Comparison of ENCODE assay signal across 8 cellular contexts in genomic region chr19:12956446-12957388, GRCh38. TPM values are rescaled to one million over a fixed set of nuclear protein-coding genes. Genes with fewer than 3 reads are reported as not detected.
DNase-seq lines count a peak whose midpoint lies in the region; ATAC-seq and TF ChIP-seq lines count a peak whose summit lies in the region.

GADD45GIP1 (minus strand) TSS chr19:12957223; CDS start chr19:12957212, 11 bp downstream.

- peaks cover 29% of the 10 kb centered on the region for H3K4me1 Mint-ChIP-seq in CD8-positive, alpha-beta T cell (ENCODE audit: low read depth)

- POLR2A ChIA-PET in CD8-positive, alpha-beta T cell (lab: Charles Lee) = interaction anchor here (0.9 to 1.4 kb wide), 4 partner anchors 9 to 66 kb away, joined by 4 to 7 read pairs (median 5); partner anchors contain the start of gene GCDH

- peaks cover 7% of the 10 kb centered on the region for H3K36me3 ChIP-seq in CD8-positive, alpha-beta T cell (ENCODE audit: insufficient read depth, low read length)
- H3K36me3 ChIP-seq in parathyroid adenoma (ENCODE audit: control insufficient read depth, insufficient read depth, low read length) = no peaks in the 10 kb centered on the region
- peaks cover 0 to 42% (median 5%) of the 10 kb centered on the region in 3 donors for H3K36me3 ChIP-seq in tibial nerve

- peak within 1 kb of the TSS; percentile 93 for H2AFZ ChIP-seq in parathyroid adenoma

- no peaks in the 10 kb centered on the region for H3K27me3 ChIP-seq in CD8-positive, alpha-beta T cell (ENCODE audit: insufficient read depth, low read length)
- H3K27me3 ChIP-seq in parathyroid adenoma (ENCODE audit: control insufficient read depth, insufficient read depth, low read length) = no peaks in the 10 kb centered on the region
- H3K27me3 ChIP-seq in tibial nerve = no peaks in the 10 kb centered on the region

- 6 to 14% methylated on average over 33 to 63 of the region's 84 CpGs for WGBS in tibial nerve, 2 donors

- TF ChIP-seq POLR2A in tibial nerve (IDR thresholded peaks at IDR 0.05) = peak in 1 of 2 donors; percentile 53

- H3K9me3 Mint-ChIP-seq in CD8-positive, alpha-beta T cell = no peaks in the 10 kb centered on the region

- peak within 1 kb of the TSS; percentile 83 for H3K4me3 Mint-ChIP-seq in CD8-positive, alpha-beta T cell

- H3K4me2 ChIP-seq in parathyroid adenoma (ENCODE audit: low read length) = peak within 1 kb of the TSS; percentile 61

- TF ChIP-seq EP300 in tibial nerve (IDR thresholded peaks at IDR 0.05) = peak in 1 of 2 donors; percentile 53

- H3K9ac ChIP-seq in parathyroid adenoma = peak within 1 kb of the TSS; percentile 40

- peak within 1 kb of the TSS; percentile 91 for H3K27ac Mint-ChIP-seq in CD8-positive, alpha-beta T cell

- H3K79me2 ChIP-seq in parathyroid adenoma = no peaks in the 10 kb centered on the region

- intact Hi-C loops in CD8-positive, alpha-beta T cell (cut with DNase I, micrococcal nuclease) = loop anchor here in 1 of 2 experiments (1.0 to 2.0 kb wide), 4 partner anchors 9 to 150 kb away; partner anchors contain the start of genes CALR, RAD23A and RNASEH2A
- intact Hi-C loops in Right ventricle myocardium superior (cut with DNase I) = no loop called here

- peaks cover 13% of the 10 kb centered on the region for H3K4me1 ChIP-seq in CD8-positive, alpha-beta T cell (ENCODE audit: insufficient read depth, low read length)
- H3K4me1 ChIP-seq in parathyroid adenoma (peaks cover 8% of the 10 kb centered on the region), tibial nerve (peaks cover 0 to 52% (median 18%) of the 10 kb centered on the region in 4 donors)

- H3K27ac ChIP-seq in CD8-positive, alpha-beta T cell (ENCODE audit: low read depth, low read length) = peak within 1 kb of the TSS; percentile 78
- H3K27ac ChIP-seq in parathyroid adenoma = peak within 1 kb of the TSS; percentile 71
- peak within 1 kb of the TSS; percentile 76 to 91 (median 88) for H3K27ac ChIP-seq in tibial nerve

- TF ChIP-seq CTCF in CD8-positive, alpha-beta T cell (IDR thresholded peaks at IDR 0.05) = no peak
- TF ChIP-seq CTCF in parathyroid adenoma (IDR thresholded peaks at IDR 0.05) (no peak), tibial nerve (IDR thresholded peaks at IDR 0.05) (no peak)

- no peaks in the 10 kb centered on the region for H3K27me3 Mint-ChIP-seq in CD8-positive, alpha-beta T cell (ENCODE audit: low read depth)

- no peaks in the 10 kb centered on the region for H3K9me3 ChIP-seq in CD8-positive, alpha-beta T cell (ENCODE audit: low read length)
- H3K9me3 ChIP-seq in parathyroid adenoma (ENCODE audit: control insufficient read depth, low read length) (no peaks in the 10 kb centered on the region), tibial nerve (no peaks in the 10 kb centered on the region)

- CTCF ChIA-PET in CD8-positive, alpha-beta T cell (lab: Charles Lee) = interaction anchor here (0.6 to 3.9 kb wide), 4 partner anchors 9 to 158 kb away, joined by 3 to 26 read pairs (median 3); no protein-coding TSS in a partner anchor

- ATAC-seq in CD8-positive, alpha-beta T cell = peak; percentile 99
- peak; percentile 89 for ATAC-seq in GM21381 (IDR thresholded peaks at IDR 0.05; ENCODE audit: unreplicated experiment)
- peak; percentile 96 for ATAC-seq in Right ventricle myocardium superior (ENCODE audit: poor library complexity)

- DNase-seq in CD8-positive, alpha-beta T cell = peak; percentile 68 to 88 (median 76)
- peak; percentile 85 for DNase-seq in LoVo (ENCODE audit: low spot score)
- DNase-seq in SW480 (ENCODE audit: low spot score) = peak; percentile 82
- peak; percentile 64 for DNase-seq in activated naive CD8-positive, alpha-beta T cell treated with anti-CD3 and anti-CD28 coated beads, Interleukin-2, amount 50 U/mL, for 16 hours (ENCODE audit: low read depth, low spot score)
- peak; percentile 90 for DNase-seq in Right ventricle myocardium superior
- peak; percentile 44 to 45 for DNase-seq in tibial nerve (ENCODE audit: low spot score in 2 of 2)

- H3K36me3 Mint-ChIP-seq in CD8-positive, alpha-beta T cell = peaks cover 32% of the 10 kb centered on the region

- H3K4me3 ChIP-seq in CD8-positive, alpha-beta T cell (ENCODE audit: low read depth, low read length) = peak within 1 kb of the TSS; percentile 86
- peak within 1 kb of the TSS; percentile 73 for H3K4me3 ChIP-seq in parathyroid adenoma (ENCODE audit: low read depth, low read length)
- peak within 1 kb of the TSS; percentile 66 to 79 (median 70) for H3K4me3 ChIP-seq in tibial nerve

RNA-seq across cellular contexts. Expression of gene GADD45GIP1, which starts in this region (rescaled TPM):
- total RNA-seq in CD8-positive, alpha-beta T cell = 10 to 100 TPM; 13.2 to 14.4 TPM
- 31.1 TPM for total RNA-seq in Right ventricle myocardium superior
- 10 to 100 TPM; 41.4 to 68.8 (median 53.5) TPM for total RNA-seq in tibial nerve

Comparison
In these comparisons a context has a peak if more than half of its experiments do, and no peak if none do; other contexts are left out.
1. Peak in every context shown above with its lines: DNase-seq, ATAC-seq, H3K4me3 ChIP-seq and H3K27ac ChIP-seq.